In genomic region chr2:70948350-70949003, GRCh38 we compare ENCODE assay signal across 1 cellular context.
TF ChIP-seq lines count a peak whose summit lies in the region.

No MANE protein-coding gene starts in this region.

TF ChIP-seq in HepG2, 621 proteins besides CTCF, POLR2A, EP300 and RAD21 (continued from another document and continues in another):
- no peak for TF ChIP-seq ZHX2 (IDR thresholded peaks at IDR 0.05; ENCODE audit: low read depth)
- 0 out of 2 replicates have a peak, but pooled peaks have one; percentile 63 for TF ChIP-seq ZHX2 (CRISPR knock-in tag; IDR thresholded peaks at IDR 0.05; ENCODE audit: borderline replicate concordance)
- peak; percentile 25; the same call in 1 of the 2 replicates for TF ChIP-seq SRY (CRISPR knock-in tag; IDR thresholded peaks at IDR 0.05)
- no peak for TF ChIP-seq GMEB2 (CRISPR knock-in tag; IDR thresholded peaks at IDR 0.05; ENCODE audit: low read depth)
- TF ChIP-seq FUBP1 (CRISPR knock-in tag; IDR thresholded peaks at IDR 0.05; ENCODE audit: borderline replicate concordance), result no peak
- peak; percentile 29; the same call in 1 of the 2 replicates for TF ChIP-seq PAXIP1 (CRISPR knock-in tag; conservative IDR thresholded peaks at IDR 0.05)
- peak; percentile 53; the same call in 1 of the 2 replicates for TF ChIP-seq ZBTB20 (CRISPR knock-in tag; IDR thresholded peaks at IDR 0.05; ENCODE audit: borderline replicate concordance, low read depth)
- peak; percentile 39; the same call in 1 of the 2 replicates for TF ChIP-seq ZNF350 (CRISPR knock-in tag; IDR thresholded peaks at IDR 0.05; ENCODE audit: borderline replicate concordance, low read depth)
- TF ChIP-seq NFKBIZ (CRISPR knock-in tag; IDR thresholded peaks at IDR 0.05), result no peak
- TF ChIP-seq MAX (IDR thresholded peaks at IDR 0.05), result peak; percentile 84
- TF ChIP-seq ZNF367 (CRISPR knock-in tag; IDR thresholded peaks at IDR 0.05; ENCODE audit: borderline replicate concordance), result no peak
- TF ChIP-seq SATB2 (CRISPR knock-in tag; IDR thresholded peaks at IDR 0.05), result peak; percentile 66; the same call in 1 of the 2 replicates
- TF ChIP-seq HES4 (CRISPR knock-in tag; IDR thresholded peaks at IDR 0.05; ENCODE audit: borderline replicate concordance), result no peak
- TF ChIP-seq GATAD2A (CRISPR knock-in tag; IDR thresholded peaks at IDR 0.05), result peak; percentile 60
- peak; percentile 72; the same call in 1 of the 2 replicates for TF ChIP-seq HOXA5 (CRISPR knock-in tag; IDR thresholded peaks at IDR 0.05)
- 0 out of 2 replicates have a peak, but pooled peaks have one; percentile 14 for TF ChIP-seq ELF3 (CRISPR knock-in tag; IDR thresholded peaks at IDR 0.05)
- TF ChIP-seq ZNF510 (CRISPR knock-in tag; IDR thresholded peaks at IDR 0.05; ENCODE audit: low read depth), result 0 out of 2 replicates have a peak, but pooled peaks have one; percentile 54
- no peak for TF ChIP-seq KDM6A (CRISPR knock-in tag; IDR thresholded peaks at IDR 0.05; ENCODE audit: low read depth)
- TF ChIP-seq RXRB (CRISPR knock-in tag; IDR thresholded peaks at IDR 0.05; ENCODE audit: borderline replicate concordance), result peak; percentile 22; the same call in 1 of the 2 replicates
- TF ChIP-seq KLF12 (CRISPR knock-in tag; IDR thresholded peaks at IDR 0.05; ENCODE audit: borderline replicate concordance), result no peak
- TF ChIP-seq ZNF503 (CRISPR knock-in tag; IDR thresholded peaks at IDR 0.05), result peak; percentile 54; the same call in 1 of the 2 replicates
- TF ChIP-seq ETV5 (CRISPR knock-in tag; IDR thresholded peaks at IDR 0.05; ENCODE audit: borderline replicate concordance), result 0 out of 2 replicates have a peak, but pooled peaks have one; percentile 28
- TF ChIP-seq ZBTB26 (CRISPR knock-in tag; IDR thresholded peaks at IDR 0.05; ENCODE audit: borderline replicate concordance), result peak; percentile 75; the same call in 1 of the 2 replicates
- no peak; the same call in 1 of the 2 replicates for TF ChIP-seq ZFP90 (CRISPR knock-in tag; IDR thresholded peaks at IDR 0.05; ENCODE audit: borderline replicate concordance)
- TF ChIP-seq KLF11 (CRISPR knock-in tag; IDR thresholded peaks at IDR 0.05), result peak; percentile 50; the same call in 1 of the 2 replicates
- no peak for TF ChIP-seq MIER3 (CRISPR knock-in tag; IDR thresholded peaks at IDR 0.05; ENCODE audit: borderline replicate concordance)
- TF ChIP-seq U2AF1 (optimal IDR thresholded peaks at IDR 0.05; ENCODE audit: low read depth, low read length), result no peak
- peak; percentile 72; the same call in 1 of the 2 replicates for TF ChIP-seq ZNF761 (CRISPR knock-in tag; conservative IDR thresholded peaks at IDR 0.05)
- TF ChIP-seq ZBTB39 (CRISPR knock-in tag; IDR thresholded peaks at IDR 0.05), result 0 out of 2 replicates have a peak, but pooled peaks have one; percentile 77
- TF ChIP-seq CEBPG (CRISPR knock-in tag; IDR thresholded peaks at IDR 0.05), result no peak
- TF ChIP-seq ZFY (CRISPR knock-in tag; IDR thresholded peaks at IDR 0.05), result peak; percentile 71
- 0 out of 2 replicates have a peak, but pooled peaks have one; percentile 33 for TF ChIP-seq ZNF143 (CRISPR knock-in tag; IDR thresholded peaks at IDR 0.05)
- TF ChIP-seq ZNF292 (CRISPR knock-in tag; IDR thresholded peaks at IDR 0.05; ENCODE audit: borderline replicate concordance, low read depth), result peak; percentile 19; the same call in 1 of the 2 replicates
- peak; percentile 79; the same call in 1 of the 2 replicates for TF ChIP-seq PAWR (CRISPR knock-in tag; IDR thresholded peaks at IDR 0.05; ENCODE audit: borderline replicate concordance)
- no peak for TF ChIP-seq CENPX (CRISPR knock-in tag; IDR thresholded peaks at IDR 0.05)
- TF ChIP-seq MXD3 (CRISPR knock-in tag; IDR thresholded peaks at IDR 0.05), result no peak
- no peak for TF ChIP-seq JARID2 (CRISPR knock-in tag; IDR thresholded peaks at IDR 0.05; ENCODE audit: insufficient replicate concordance)
- no peak for TF ChIP-seq PTBP1 (IDR thresholded peaks at IDR 0.05; ENCODE audit: low read depth, low read length, poor library complexity, severe bottlenecking)
- TF ChIP-seq ZSCAN9 (CRISPR knock-in tag; IDR thresholded peaks at IDR 0.05; ENCODE audit: borderline replicate concordance), result no peak
